In the genomic region with DNA sequence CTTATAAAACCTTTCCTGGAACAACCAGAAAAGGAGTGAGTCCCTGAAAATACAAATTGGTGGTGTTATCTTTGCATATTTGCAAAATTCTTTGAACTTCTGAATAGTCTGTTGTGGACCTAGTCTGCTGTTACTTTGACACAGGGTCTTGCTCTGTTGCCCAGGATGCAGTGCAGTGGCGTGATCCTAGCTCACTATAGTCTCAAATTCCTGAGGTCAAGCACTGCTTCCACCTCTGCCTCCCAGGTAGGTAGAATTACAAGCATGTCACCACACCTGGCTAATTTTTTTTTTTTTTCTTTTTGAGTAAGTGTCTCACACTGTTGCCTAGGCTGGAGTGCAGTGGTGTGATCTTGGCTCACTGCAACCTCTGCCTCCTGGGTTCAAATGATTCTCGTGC, we compare ENCODE assay signal across 16 cellular contexts. TPM values are rescaled to one million over a fixed set of nuclear protein-coding genes. Genes with fewer than 3 reads are reported as not detected.
DNase-seq lines count a peak whose midpoint lies in the region; ATAC-seq and TF ChIP-seq lines count a peak whose summit lies in the region.
"Had no signal": no experiment of that assay in that cellular context is flagged by ENCODE, and none has a peak within 500 bp of the region (broad histone marks: within the 10 kb centered on the region; RNA-seq: fewer than 3 reads in every experiment).

No MANE protein-coding gene starts in this region.

- WGBS in mesendoderm (ENCODE audit: extremely low coverage, insufficient coverage, low lambda C conversion rate) = no CpG with 5 or more reads among the region's 2 CpGs
- WGBS in thyroid gland, 2 donors = 66 to 70% methylated on average over 2 of the region's 2 CpGs

- H3K79me2 ChIP-seq in HCT116 (ENCODE audit: insufficient read depth, low read length) (no peaks in the 10 kb centered on the region; the same call in 1 of the 2 replicates), mesendoderm (ENCODE audit: control insufficient read depth, insufficient read depth, low read length) (no peaks in the 10 kb centered on the region)

- no peaks in the 10 kb centered on the region for H3K9me2 ChIP-seq in HCT116 (ENCODE audit: insufficient read depth)

- peak; percentile 70; the same call in 1 of the 2 replicates for TF ChIP-seq EP300 in Ishikawa (IDR thresholded peaks at IDR 0.05; ENCODE audit: borderline replicate concordance)

- H3K4ac ChIP-seq in mesendoderm (ENCODE audit: low read depth, low read length) = peak overlapping the region; percentile 23

- H3K27ac Mint-ChIP-seq in T-helper 2 cell treated with Interferon-gamma antibody and Interleukin-4, amounts not matched to agents 5 μg/mL and 100 μg/mL, for 36 hours = no peak overlapping the region
- H3K27ac Mint-ChIP-seq: B cell; CD4-positive, CD25-positive, alpha-beta regulatory T cell; CD8-positive, alpha-beta T cell had no signal

- no peaks in the 10 kb centered on the region for H4K20me1 ChIP-seq in HCT116 (ENCODE audit: insufficient read depth)
- H4K20me1 ChIP-seq: BLaER1 had no signal

- CTCF ChIA-PET in HCT116 (lab: Charles Lee) = no interaction called here

- peak overlapping the region; percentile 12 for H3K18ac ChIP-seq in mesendoderm (ENCODE audit: low read length)

- no peaks in the 10 kb centered on the region for H3K27me3 Mint-ChIP-seq in T-helper 2 cell treated with Interferon-gamma antibody and Interleukin-4, amounts not matched to agents 5 μg/mL and 100 μg/mL, for 36 hours (ENCODE audit: low read depth)

- no peak overlapping the region for H2BK120ac ChIP-seq in mesendoderm (ENCODE audit: low read depth, low read length)

- TF ChIP-seq RAD21 in HCT116 (IDR thresholded peaks at IDR 0.05; ENCODE audit: low read depth) (no peak), Ishikawa (IDR thresholded peaks at IDR 0.05; ENCODE audit: low read depth) (no peak)

- TF ChIP-seq CTCF in HCT116 (IDR thresholded peaks at IDR 0.05 in 2 of 3, conservative IDR thresholded peaks at IDR 0.05 in 1 of 3; ENCODE audit: borderline replicate concordance in 1 of 3, insufficient read depth in 1 of 3, low read depth in 2 of 3, low read length in 2 of 3) (no peak), thyroid gland (IDR thresholded peaks at IDR 0.05) (no peak)

- no peak overlapping the region for H4K8ac ChIP-seq in mesendoderm (ENCODE audit: low read depth, low read length)

- no TSS peak for BruUV-seq in HCT116 (replicated peaks; lab: Mats Ljungman, UMichigan)

- no peaks in the 10 kb centered on the region for H3K36me3 ChIP-seq in HCT116 (ENCODE audit: control insufficient read depth in 1 of 2, insufficient read depth in 2 of 2, low read length in 2 of 2)
- no peaks in the 10 kb centered on the region for H3K36me3 ChIP-seq in mesendoderm (ENCODE audit: control insufficient read depth, insufficient read depth, low read length)
- no peaks in the 10 kb centered on the region for H3K36me3 ChIP-seq in thyroid gland
- H3K36me3 ChIP-seq: BLaER1, HAP-1 had no signal

- POLR2A ChIA-PET in HCT116 (lab: Charles Lee) = interaction anchor here (0.7 kb wide), 1 partner anchor 41 kb away, joined by 3 read pairs; no protein-coding TSS in a partner anchor

- peaks cover 8% of the 10 kb centered on the region for H3K4me1 Mint-ChIP-seq in T-helper 2 cell treated with Interferon-gamma antibody and Interleukin-4, amounts not matched to agents 5 μg/mL and 100 μg/mL, for 36 hours (ENCODE audit: low read depth)

- H3K27me3 ChIP-seq in HCT116 (ENCODE audit: insufficient read depth, low read length) (no peaks in the 10 kb centered on the region), mesendoderm (ENCODE audit: insufficient read depth, low read length, poor library complexity) (no peaks in the 10 kb centered on the region), thyroid gland (no peaks in the 10 kb centered on the region)
- H3K27me3 ChIP-seq: BLaER1 had no signal

- H2AFZ ChIP-seq in HCT116 (ENCODE audit: low read depth, low read length, poor library complexity, severe bottlenecking) = no peak overlapping the region

- no peak overlapping the region for H3K56ac ChIP-seq in mesendoderm (ENCODE audit: low read length)

- H3K79me1 ChIP-seq in mesendoderm (ENCODE audit: low read length) = no peaks in the 10 kb centered on the region

- no peak overlapping the region for H2BK5ac ChIP-seq in mesendoderm (ENCODE audit: low read length)

- H3K4me2 ChIP-seq in HCT116 (ENCODE audit: low read length) (peak overlapping the region; percentile 79), mesendoderm (ENCODE audit: low read length) (no peak overlapping the region)
- H3K4me2 ChIP-seq: BLaER1 had no signal

- peak overlapping the region; percentile 5; the same call in 1 of the 2 replicates for H3K27ac ChIP-seq in HCT116 (ENCODE audit: low read depth, low read length)
- H3K27ac ChIP-seq in mesendoderm (ENCODE audit: low read depth, low read length) = no peak overlapping the region
- no peak overlapping the region for H3K27ac ChIP-seq in thyroid gland
- H3K27ac ChIP-seq: BLaER1, C4-2B had no signal

- no peak overlapping the region for H3K23ac ChIP-seq in mesendoderm (ENCODE audit: low read length)

- H2BK15ac ChIP-seq in mesendoderm (replicated peaks; ENCODE audit: low read depth) = no peak overlapping the region

- ATAC-seq in HCT116 = no peak
- ATAC-seq: CD8-positive, alpha-beta T cell had no signal

- TF ChIP-seq POLR2A in HCT116 (IDR thresholded peaks at IDR 0.05; ENCODE audit: borderline replicate concordance, extremely low read depth, insufficient read depth, insufficient read length) (no peak), thyroid gland (IDR thresholded peaks at IDR 0.05) (no peak)

- peak overlapping the region; percentile 72 for H2AK5ac ChIP-seq in mesendoderm (ENCODE audit: low read length)

- no peaks in the 10 kb centered on the region for H3K9me3 Mint-ChIP-seq in T-helper 2 cell treated with Interferon-gamma antibody and Interleukin-4, amounts not matched to agents 5 μg/mL and 100 μg/mL, for 36 hours
- H3K9me3 Mint-ChIP-seq: CD4-positive, CD25-positive, alpha-beta regulatory T cell; CD8-positive, alpha-beta T cell had no signal

- no peak overlapping the region for H4K5ac ChIP-seq in mesendoderm (ENCODE audit: low read length)

- RAD21 ChIA-PET in HCT116 (lab: Charles Lee; ENCODE audit: low non-redundant PET in 1 of 2, low total read pairs in 2 of 2, uncharacterized antibody in 2 of 2, unreplicated experiment in 2 of 2) = no interaction called here

- H3K4me3 Mint-ChIP-seq in T-helper 2 cell treated with Interferon-gamma antibody and Interleukin-4, amounts not matched to agents 5 μg/mL and 100 μg/mL, for 36 hours = no peak overlapping the region
- H3K4me3 Mint-ChIP-seq: B cell; CD4-positive, CD25-positive, alpha-beta regulatory T cell; CD8-positive, alpha-beta T cell had no signal

- intact Hi-C loops in HCT116 (cut with micrococcal nuclease) (loop anchor here (10.0 kb wide), 1 partner anchor 106 kb away; no protein-coding TSS in a partner anchor), thyroid gland (cut with DNase I) (no loop called here)

- H3K9me3 ChIP-seq in HCT116 (ENCODE audit: control insufficient read depth in 1 of 2, insufficient read depth in 1 of 2, low read depth in 1 of 2, low read length in 2 of 2) (no peaks in the 10 kb centered on the region), thyroid gland (no peaks in the 10 kb centered on the region)
- H3K9me3 ChIP-seq: BLaER1, Caco-2, HAP-1 had no signal

- peaks cover 63 to 72% of the 10 kb centered on the region in 2 experiments for H3K4me1 ChIP-seq in HCT116 (ENCODE audit: control insufficient read depth in 1 of 2, insufficient read depth in 2 of 2, low read length in 2 of 2)
- H3K4me1 ChIP-seq in mesendoderm (ENCODE audit: control insufficient read depth, low read depth, low read length) = peaks cover 4% of the 10 kb centered on the region
- H3K4me1 ChIP-seq in thyroid gland = peaks cover 0 to 25% of the 10 kb centered on the region in 2 donors
- H3K4me1 ChIP-seq: Caco-2, HAP-1 had no signal

- no peak overlapping the region for H3K4me3 ChIP-seq in HCT116 (replicated peaks in 1 of 2; ENCODE audit: low read depth in 1 of 2, low read length in 2 of 2)
- no peak overlapping the region for H3K4me3 ChIP-seq in mesendoderm (ENCODE audit: low read length)
- no peak overlapping the region for H3K4me3 ChIP-seq in thyroid gland (replicated peaks in 1 of 3)
- H3K4me3 ChIP-seq: BLaER1, HAP-1 had no signal

- no peaks in the 10 kb centered on the region for H3K36me3 Mint-ChIP-seq in T-helper 2 cell treated with Interferon-gamma antibody and Interleukin-4, amounts not matched to agents 5 μg/mL and 100 μg/mL, for 36 hours (ENCODE audit: low read depth)
- H3K36me3 Mint-ChIP-seq: CD4-positive, CD25-positive, alpha-beta regulatory T cell; CD8-positive, alpha-beta T cell had no signal

- DNase-seq in HCT116 (ENCODE audit: low read depth, low spot score) = no peak
- no peak for DNase-seq in mesendoderm
- peak; percentile 49 to 59 for DNase-seq in thyroid gland
- DNase-seq in GM19240 (ENCODE audit: insufficient read length, low spot score) = no peak
- no peak for DNase-seq in T-helper 2 cell treated with Interferon-gamma antibody and Interleukin-4, amounts not matched to agents 5 μg/mL and 100 μg/mL, for 36 hours (ENCODE audit: low spot score)
- DNase-seq: Caco-2; CD4-positive, CD25-positive, alpha-beta regulatory T cell; CD8-positive, alpha-beta T cell; DMS153; DND-41; GOT3 had no signal

- H3K9ac ChIP-seq in HCT116 (ENCODE audit: low read length) (peak overlapping the region; percentile 19), mesendoderm (ENCODE audit: low read length) (no peak overlapping the region)
- H3K9ac ChIP-seq: BLaER1 had no signal

TF ChIP-seq in HCT116, 20 proteins besides CTCF, POLR2A, EP300 and RAD21 (continues in another document):
- TF ChIP-seq ZNF274 (IDR thresholded peaks at IDR 0.05; ENCODE audit: low read depth, low read length) (no peak), CBX3 (IDR thresholded peaks at IDR 0.05; ENCODE audit: low read depth) (no peak), FOSL1 (IDR thresholded peaks at IDR 0.05; ENCODE audit: low read depth) (no peak), SP1 (IDR thresholded peaks at IDR 0.05; ENCODE audit: low read depth) (no peak)

TF ChIP-seq in Ishikawa, 13 proteins besides CTCF, POLR2A, EP300 and RAD21:
- TF ChIP-seq TCF12 (IDR thresholded peaks at IDR 0.05; ENCODE audit: low read depth) (no peak), YY1 (IDR thresholded peaks at IDR 0.05; ENCODE audit: low read depth) (no peak), EGR1 (IDR thresholded peaks at IDR 0.05) (no peak), TEAD4 (IDR thresholded peaks at IDR 0.05) (peak; percentile 55)
- TF ChIP-seq, protein P1, sequence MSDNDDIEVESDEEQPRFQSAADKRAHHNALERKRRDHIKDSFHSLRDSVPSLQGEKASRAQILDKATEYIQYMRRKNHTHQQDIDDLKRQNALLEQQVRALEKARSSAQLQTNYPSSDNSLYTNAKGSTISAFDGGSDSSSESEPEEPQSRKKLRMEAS (IDR thresholded peaks at IDR 0.05) = no peak

RNA-seq across cellular contexts. Expression of a gene that starts 43.7 kb away (rescaled TPM):
- total RNA-seq in HCT116 (2021; ENCODE audit: unreplicated experiment) (112 TPM), thyroid gland (10 to 100 TPM; 11.7 to 32.8 (median 18.6) TPM)
- polyA plus RNA-seq in HCT116 (2012) = 67.3 and 75.5 TPM in 2 replicates
- polyA plus RNA-seq in mesendoderm (2013, experiment 1 of 2) = 72.5 TPM
- polyA plus RNA-seq in mesendoderm (2013, experiment 2 of 2) = 71.1 TPM
- total RNA-seq: B cell had no signal
- polyA plus RNA-seq: CD4-positive, CD25-positive, alpha-beta regulatory T cell had no signal

Comparison
In these comparisons a context has a peak if more than half of its experiments do, and no peak if none do; other contexts are left out.
1. DNase-seq: peak in thyroid gland (2 of 2); none in HCT116 (single experiment), mesendoderm (single experiment), GM19240 (single experiment) and T-helper 2 cell treated with Interferon-gamma antibody and Interleukin-4, amounts not matched to agents 5 μg/mL and 100 μg/mL, for 36 hours (single experiment).